8 cellular contexts compared by ENCODE assay signal in the genomic region with DNA sequence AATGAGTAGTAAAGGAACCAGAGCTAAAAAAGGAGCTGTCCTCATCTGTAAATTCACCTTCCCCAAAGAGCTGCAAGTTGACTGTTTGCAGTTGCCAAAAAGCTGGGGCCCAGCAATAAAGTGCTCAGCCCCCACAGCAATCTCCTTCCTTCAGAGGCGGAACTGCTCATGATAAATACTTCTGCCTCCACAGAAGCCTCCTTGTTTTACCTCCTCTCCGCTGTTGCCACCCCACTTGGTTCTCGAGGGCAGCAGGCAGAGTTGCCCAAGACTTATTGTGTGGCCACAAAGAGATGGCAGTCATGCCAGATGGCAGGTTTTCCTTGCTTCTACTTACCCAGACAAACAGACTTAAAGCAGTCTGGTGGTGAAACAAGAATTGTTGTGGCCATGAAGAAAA.
DNase-seq lines count a peak whose midpoint lies in the region; ATAC-seq and TF ChIP-seq lines count a peak whose summit lies in the region.

No MANE protein-coding gene starts in this region.

- H3K27me3 ChIP-seq in fibroblast of lung (ENCODE audit: control insufficient read depth, insufficient read depth, low read length) (no peaks in the 10 kb centered on the region), hepatocyte (no peaks in the 10 kb centered on the region)

- TF ChIP-seq CTCF in fibroblast of lung (conservative IDR thresholded peaks at IDR 0.05 in 1 of 2, IDR thresholded peaks at IDR 0.05 in 1 of 2; ENCODE audit: low read depth in 1 of 2, low read length in 2 of 2) (no peak), hepatocyte (IDR thresholded peaks at IDR 0.05; ENCODE audit: poor library complexity) (no peak)

- peak; percentile 52 for ATAC-seq in activated CD4-positive, alpha-beta T cell treated with anti-CD3 and anti-CD28 coated beads for 36 hours

- H3K36me3 Mint-ChIP-seq in activated CD4-positive, alpha-beta T cell treated with anti-CD3 and anti-CD28 coated beads for 36 hours (ENCODE audit: low read depth), result no peaks in the 10 kb centered on the region
- H3K36me3 Mint-ChIP-seq in stimulated activated naive CD8-positive, alpha-beta T cell treated with anti-CD3 and anti-CD28 coated beads, Interleukin-15, Interleukin-2, amounts not matched to agents 100 ng/mL and 50 ng/mL, for 24 hours (ENCODE audit: low read depth), result peaks cover 3% of the 10 kb centered on the region

- H3K79me2 ChIP-seq in fibroblast of lung (ENCODE audit: control insufficient read depth, insufficient read depth, low read length), result no peaks in the 10 kb centered on the region
- H3K79me2 ChIP-seq in hepatocyte, result peaks cover 10% of the 10 kb centered on the region

- 60% methylated on average over 3 of the region's 3 CpGs for WGBS in hepatocyte (ENCODE audit: low lambda C conversion rate, missing lambda C conversion rate)

- CTCF ChIA-PET in activated CD4-positive, alpha-beta T cell treated with anti-CD3 and anti-CD28 coated beads for 36 hours (lab: Charles Lee), result interaction anchor here (1.6 kb wide), 1 partner anchor 75 kb away, joined by 7 read pairs; no protein-coding TSS in a partner anchor

- no peaks in the 10 kb centered on the region for H3K9me2 ChIP-seq in hepatocyte (replicated peaks; ENCODE audit: insufficient read depth)

- peaks cover 28% of the 10 kb centered on the region for H3K4me1 Mint-ChIP-seq in activated CD4-positive, alpha-beta T cell treated with anti-CD3 and anti-CD28 coated beads for 36 hours
- peaks cover 43% of the 10 kb centered on the region for H3K4me1 Mint-ChIP-seq in stimulated activated naive CD8-positive, alpha-beta T cell treated with anti-CD3 and anti-CD28 coated beads, Interleukin-15, Interleukin-2, amounts not matched to agents 100 ng/mL and 50 ng/mL, for 24 hours (ENCODE audit: low read depth)

- no peaks in the 10 kb centered on the region for H3K27me3 Mint-ChIP-seq in activated CD4-positive, alpha-beta T cell treated with anti-CD3 and anti-CD28 coated beads for 36 hours
- no peaks in the 10 kb centered on the region for H3K27me3 Mint-ChIP-seq in stimulated activated naive CD8-positive, alpha-beta T cell treated with anti-CD3 and anti-CD28 coated beads, Interleukin-15, Interleukin-2, amounts not matched to agents 100 ng/mL and 50 ng/mL, for 24 hours

- H3K36me3 ChIP-seq in fibroblast of lung (ENCODE audit: control insufficient read depth, insufficient read depth, low read length) (no peaks in the 10 kb centered on the region), hepatocyte (replicated peaks; ENCODE audit: insufficient read depth, low read depth) (no peaks in the 10 kb centered on the region)

- no peak overlapping the region for H3K9ac ChIP-seq in fibroblast of lung (ENCODE audit: insufficient read depth, low read length)

- H3K4me3 Mint-ChIP-seq in activated CD4-positive, alpha-beta T cell treated with anti-CD3 and anti-CD28 coated beads for 36 hours, result peak overlapping the region; percentile 63
- H3K4me3 Mint-ChIP-seq in stimulated activated naive CD8-positive, alpha-beta T cell treated with anti-CD3 and anti-CD28 coated beads, Interleukin-15, Interleukin-2, amounts not matched to agents 100 ng/mL and 50 ng/mL, for 24 hours, result peak overlapping the region; percentile 84

- H4K20me1 ChIP-seq in fibroblast of lung (ENCODE audit: control insufficient read depth, extremely low read depth, insufficient read depth, low read length) (no peaks in the 10 kb centered on the region), hepatocyte (ENCODE audit: insufficient read depth, poor library complexity, severe bottlenecking) (no peaks in the 10 kb centered on the region)

- H2AFZ ChIP-seq in fibroblast of lung (ENCODE audit: low read length) (no peak overlapping the region), hepatocyte (no peak overlapping the region)

- DNase-seq in activated CD4-positive, alpha-beta T cell treated with anti-CD3 and anti-CD28 coated beads for 36 hours, result peak; percentile 35
- no peak for DNase-seq in activated CD4-positive, alpha-beta T cell treated with anti-CD3 and anti-CD28 coated beads, Interleukin-2, amount 50 U/mL, for 4 hours
- peak; percentile 54 for DNase-seq in UCSD-AML1 (lab: John Stamatoyannopoulos, UW; ENCODE audit: unreplicated experiment)
- peak in 1 of 2 donors; percentile 41 for DNase-seq in fibroblast of lung (ENCODE audit: low read depth in 2 of 2)
- no peak for DNase-seq in NCI-H446 treated with DMSO at 0.1 percent for 48 hours (lab: John Stamatoyannopoulos, UW)
- DNase-seq in NCI-H748 treated with DMSO at 0.1 percent for 48 hours (lab: John Stamatoyannopoulos, UW), result no peak
- no peak for DNase-seq in hepatocyte (ENCODE audit: low spot score)

- no peaks in the 10 kb centered on the region for H3K4me1 ChIP-seq in fibroblast of lung (ENCODE audit: control insufficient read depth, extremely low read depth, insufficient read depth, low read length)
- peaks cover 23% of the 10 kb centered on the region for H3K4me1 ChIP-seq in hepatocyte (ENCODE audit: insufficient read depth)

- intact Hi-C loops in activated CD4-positive, alpha-beta T cell treated with anti-CD3 and anti-CD28 coated beads for 36 hours (cut with DNase I, micrococcal nuclease), result loop anchor here (5.0 kb wide), 2 partner anchors 64 to 69 kb away; a partner anchor contains a TSS

- H3K27ac Mint-ChIP-seq in activated CD4-positive, alpha-beta T cell treated with anti-CD3 and anti-CD28 coated beads for 36 hours, result peak overlapping the region; percentile 43
- H3K27ac Mint-ChIP-seq in stimulated activated naive CD8-positive, alpha-beta T cell treated with anti-CD3 and anti-CD28 coated beads, Interleukin-15, Interleukin-2, amounts not matched to agents 100 ng/mL and 50 ng/mL, for 24 hours, result peak overlapping the region; percentile 85

- no peak overlapping the region for H3K27ac ChIP-seq in fibroblast of lung (ENCODE audit: insufficient read depth, low read length)
- H3K27ac ChIP-seq in hepatocyte, result no peak overlapping the region

- H3K9me3 ChIP-seq in fibroblast of lung (ENCODE audit: control insufficient read depth, insufficient read depth, low read depth, low read length) (no peaks in the 10 kb centered on the region), hepatocyte (ENCODE audit: low read depth) (no peaks in the 10 kb centered on the region)

- H3K4me2 ChIP-seq in fibroblast of lung (ENCODE audit: extremely low read depth, insufficient read depth, low read length), result peak overlapping the region; percentile 9
- no peak overlapping the region for H3K4me2 ChIP-seq in hepatocyte

- H3K4me3 ChIP-seq in fibroblast of lung (replicated peaks in 1 of 4; ENCODE audit: control extremely low read depth in 1 of 4, insufficient read depth in 1 of 4, low read depth in 3 of 4, low read length in 4 of 4) (no peak overlapping the region), hepatocyte (no peak overlapping the region)

- POLR2A ChIA-PET in activated CD4-positive, alpha-beta T cell treated with anti-CD3 and anti-CD28 coated beads for 36 hours (lab: Charles Lee), result no interaction called here

- H3K9me3 Mint-ChIP-seq in activated CD4-positive, alpha-beta T cell treated with anti-CD3 and anti-CD28 coated beads for 36 hours (ENCODE audit: low read depth), result no peaks in the 10 kb centered on the region
- no peaks in the 10 kb centered on the region for H3K9me3 Mint-ChIP-seq in stimulated activated naive CD8-positive, alpha-beta T cell treated with anti-CD3 and anti-CD28 coated beads, Interleukin-15, Interleukin-2, amounts not matched to agents 100 ng/mL and 50 ng/mL, for 24 hours

Comparison
In these comparisons a context has a peak if more than half of its experiments do, and no peak if none do; other contexts are left out.
1. DNase-seq: peak in activated CD4-positive, alpha-beta T cell treated with anti-CD3 and anti-CD28 coated beads for 36 hours (single experiment) and UCSD-AML1 (single experiment); none in activated CD4-positive, alpha-beta T cell treated with anti-CD3 and anti-CD28 coated beads, Interleukin-2, amount 50 U/mL, for 4 hours (0 of 2), NCI-H446 treated with DMSO at 0.1 percent for 48 hours (single experiment), NCI-H748 treated with DMSO at 0.1 percent for 48 hours (single experiment) and hepatocyte (single experiment).